Comparison of ENCODE assay signal across 14 cellular contexts in genomic region chr14:93109572-93110481, GRCh38.
"Had no signal": no experiment of that assay in that cellular context is flagged by ENCODE, and none has a peak within 500 bp of the region (broad histone marks: within the 10 kb centered on the region; RNA-seq: fewer than 3 reads in every experiment).

No MANE protein-coding gene starts in this region.

- H3K9me3 ChIP-seq: colonic mucosa, right atrium auricular region, thyroid gland had no signal

- ATAC-seq: activated T-helper 17 cell treated with anti-CD3 and anti-CD28 coated beads, Interleukin-2, amount 50 U/mL, for 72 hours had no signal

- H3K4me3 Mint-ChIP-seq: activated CD4-positive, alpha-beta T cell treated with anti-CD3 and anti-CD28 coated beads, Interleukin-2, amount 10 ng/mL, durations not matched to agents 24 days and 14 days; activated naive CD4-positive, alpha-beta T cell treated with anti-CD3 and anti-CD28 coated beads for 36 hours; activated T-helper 17 cell treated with anti-CD3 and anti-CD28 coated beads, Interleukin-2, amount 50 U/mL, for 72 hours had no signal

- H3K27ac Mint-ChIP-seq: activated CD4-positive, alpha-beta T cell treated with anti-CD3 and anti-CD28 coated beads, Interleukin-2, amount 10 ng/mL, durations not matched to agents 24 days and 14 days; activated naive CD4-positive, alpha-beta T cell treated with anti-CD3 and anti-CD28 coated beads for 36 hours; activated T-helper 17 cell treated with anti-CD3 and anti-CD28 coated beads, Interleukin-2, amount 50 U/mL, for 72 hours had no signal

- H3K27me3 Mint-ChIP-seq: activated CD4-positive, alpha-beta T cell treated with anti-CD3 and anti-CD28 coated beads, Interleukin-2, amount 10 ng/mL, durations not matched to agents 24 days and 14 days; activated T-helper 17 cell treated with anti-CD3 and anti-CD28 coated beads, Interleukin-2, amount 50 U/mL, for 72 hours had no signal

- H3K27me3 ChIP-seq: colonic mucosa, right atrium auricular region, thyroid gland had no signal

- H3K36me3 ChIP-seq: colonic mucosa, right atrium auricular region, thyroid gland had no signal

- H3K4me3 ChIP-seq: colonic mucosa, right atrium auricular region, skin epidermis, thyroid gland had no signal

- H3K9me3 Mint-ChIP-seq: activated CD4-positive, alpha-beta T cell treated with anti-CD3 and anti-CD28 coated beads, Interleukin-2, amount 10 ng/mL, durations not matched to agents 24 days and 14 days; activated naive CD4-positive, alpha-beta T cell treated with anti-CD3 and anti-CD28 coated beads for 36 hours; activated T-helper 17 cell treated with anti-CD3 and anti-CD28 coated beads, Interleukin-2, amount 50 U/mL, for 72 hours had no signal

- H3K27ac ChIP-seq: colonic mucosa, right atrium auricular region, skin epidermis, thyroid gland, VCaP had no signal

- DNase-seq: activated CD4-positive, alpha-beta T cell treated with anti-CD3 and anti-CD28 coated beads, Interleukin-2, amount 10 ng/mL, durations not matched to agents 24 days and 14 days; activated CD8-positive, alpha-beta memory T cell treated with anti-CD3 and anti-CD28 coated beads for 24 hours; activated naive CD4-positive, alpha-beta T cell treated with anti-CD3 and anti-CD28 coated beads for 36 hours; caudate nucleus; colonic mucosa; effector CD8-positive, alpha-beta T cell; kidney glomerular epithelial cell; posterior cingulate gyrus; T1000; thyroid gland had no signal
